Comparison of ENCODE assay signal across 8 cellular contexts in the genomic region with DNA sequence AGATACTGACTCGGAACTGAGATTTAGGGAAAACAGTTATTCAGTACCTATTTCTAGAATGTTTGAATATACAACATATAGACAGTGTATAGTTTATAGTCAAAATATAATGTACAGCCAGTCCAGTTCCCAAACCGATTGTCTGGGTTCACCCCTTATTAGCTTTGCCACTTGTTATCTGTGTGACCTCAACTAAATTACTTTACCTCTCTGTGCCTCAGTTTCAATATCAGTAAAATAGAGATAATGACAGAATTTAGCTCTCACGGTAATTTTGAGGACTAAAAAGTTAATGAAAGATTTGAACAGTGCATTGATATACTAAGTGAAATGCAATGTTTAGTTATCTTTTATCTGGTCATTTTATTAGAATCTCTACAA. TPM values are rescaled to one million over a fixed set of nuclear protein-coding genes. Genes with fewer than 3 reads are reported as not detected.
DNase-seq lines count a peak whose midpoint lies in the region; ATAC-seq, FAIRE-seq and TF ChIP-seq lines count a peak whose summit lies in the region.

No MANE protein-coding gene starts in this region.

- ATAC-seq in PC-3 (no peak), pancreas (no peak), HG02759 (IDR thresholded peaks at IDR 0.05; ENCODE audit: unreplicated experiment) (no peak), GM19035 (IDR thresholded peaks at IDR 0.05; ENCODE audit: unreplicated experiment) (no peak), HG03095 (IDR thresholded peaks at IDR 0.05; ENCODE audit: unreplicated experiment) (no peak)

- H3K9ac ChIP-seq in PC-3 (ENCODE audit: low read length), result peak overlapping the region; percentile 96

- CTCF ChIA-PET in CD8-positive, alpha-beta memory T cell (lab: Charles Lee), result interaction anchor here (1.1 to 1.3 kb wide), 2 partner anchors 10 to 30 kb away, joined by 3 read pairs; no protein-coding TSS in a partner anchor
- CTCF ChIA-PET in PC-3 (lab: Charles Lee), result no interaction called here

- peaks cover 0 to 24% (median 1%) of the 10 kb centered on the region in 3 donors for H3K36me3 Mint-ChIP-seq in CD8-positive, alpha-beta memory T cell
- no peaks in the 10 kb centered on the region for H3K36me3 Mint-ChIP-seq in endothelial cell (ENCODE audit: low read depth, unreplicated experiment)

- H3K4me2 ChIP-seq in PC-3 (ENCODE audit: low read length), result peak overlapping the region; percentile 93

- FAIRE-seq in pancreas (lab: Jason Lieb, UNC), result no peak

- peaks cover 31% of the 10 kb centered on the region for H3K4me1 ChIP-seq in CD8-positive, alpha-beta memory T cell (ENCODE audit: insufficient read depth, low read length)
- H3K4me1 ChIP-seq in PC-3 (ENCODE audit: insufficient read depth, low read length), result peaks cover 19% of the 10 kb centered on the region
- H3K4me1 ChIP-seq in pancreas, result peaks cover 0 to 27% (median 14%) of the 10 kb centered on the region in 3 donors

- peak overlapping the region; percentile 89 for H3K27ac ChIP-seq in CD8-positive, alpha-beta memory T cell (ENCODE audit: low read depth, low read length)
- H3K27ac ChIP-seq in PC-3 (ENCODE audit: low read length) (peak overlapping the region; percentile 90), pancreas (peak overlapping the region; percentile 90 to 96 (median 91))

- no peak for DNase-seq in CD8-positive, alpha-beta memory T cell
- DNase-seq in PC-3 (no peak), endothelial cell (ENCODE audit: low spot score) (no peak), pancreas (no peak), cerebellar cortex (ENCODE audit: low spot score) (no peak)

- H3K4me3 ChIP-seq in CD8-positive, alpha-beta memory T cell (ENCODE audit: low read length), result peak overlapping the region; percentile 86
- peak overlapping the region; percentile 99 for H3K4me3 ChIP-seq in PC-3 (ENCODE audit: low read length)
- H3K4me3 ChIP-seq in pancreas, result peak overlapping the region; percentile 76 to 93 (median 86)

- H3K4me3 Mint-ChIP-seq in CD8-positive, alpha-beta memory T cell, result peak overlapping the region; percentile 98 to 100 (median 99)
- peak overlapping the region; percentile 99 for H3K4me3 Mint-ChIP-seq in endothelial cell (ENCODE audit: unreplicated experiment)

- 34 to 38% methylated on average over 3 of the region's 3 CpGs for WGBS in pancreas, 2 donors

- TSS peak; percentile 71 for BruUV-seq in PC-3 (replicated peaks; lab: Mats Ljungman, UMichigan)

- no peaks in the 10 kb centered on the region for H3F3A ChIP-seq in PC-3 (ENCODE audit: low read length, unreplicated experiment)

- H2AFZ ChIP-seq in PC-3 (ENCODE audit: low read length), result peak overlapping the region; percentile 83

- H3K27ac Mint-ChIP-seq in CD8-positive, alpha-beta memory T cell, result peak overlapping the region; percentile 86 to 99 (median 94)
- H3K27ac Mint-ChIP-seq in endothelial cell (ENCODE audit: unreplicated experiment), result peak overlapping the region; percentile 85

- H3K9me2 ChIP-seq in PC-3 (replicated peaks; ENCODE audit: low read length), result no peaks in the 10 kb centered on the region

- H3K27me3 ChIP-seq in CD8-positive, alpha-beta memory T cell (ENCODE audit: insufficient read depth, low read length, poor library complexity, severe bottlenecking), result no peaks in the 10 kb centered on the region
- H3K27me3 ChIP-seq in PC-3 (ENCODE audit: low read length) (no peaks in the 10 kb centered on the region), pancreas (no peaks in the 10 kb centered on the region)

- peaks cover 33 to 43% (median 43%) of the 10 kb centered on the region in 3 donors for H3K4me1 Mint-ChIP-seq in CD8-positive, alpha-beta memory T cell
- H3K4me1 Mint-ChIP-seq in endothelial cell (ENCODE audit: unreplicated experiment), result peaks cover 18% of the 10 kb centered on the region

- TF ChIP-seq CTCF in PC-3 (conservative IDR thresholded peaks at IDR 0.05; ENCODE audit: low read depth, low read length) (no peak), endothelial cell (IDR thresholded peaks at IDR 0.05; ENCODE audit: unreplicated experiment) (no peak), pancreas (IDR thresholded peaks at IDR 0.05) (no peak)

- H3K36me3 ChIP-seq in CD8-positive, alpha-beta memory T cell (ENCODE audit: insufficient read depth, low read length), result no peaks in the 10 kb centered on the region
- no peaks in the 10 kb centered on the region for H3K36me3 ChIP-seq in PC-3 (ENCODE audit: low read depth, low read length)
- H3K36me3 ChIP-seq in pancreas, result no peaks in the 10 kb centered on the region

- peaks cover 43% of the 10 kb centered on the region for H3K79me2 ChIP-seq in PC-3 (ENCODE audit: low read length)

- peaks cover 25% of the 10 kb centered on the region for H4K20me1 ChIP-seq in PC-3 (ENCODE audit: low read length)

- H3K9me3 Mint-ChIP-seq in CD8-positive, alpha-beta memory T cell, result no peaks in the 10 kb centered on the region
- H3K9me3 Mint-ChIP-seq in endothelial cell (ENCODE audit: unreplicated experiment), result no peaks in the 10 kb centered on the region

- peaks cover 0 to 7% of the 10 kb centered on the region in 2 donors for H3K27me3 Mint-ChIP-seq in CD8-positive, alpha-beta memory T cell
- H3K27me3 Mint-ChIP-seq in endothelial cell (ENCODE audit: unreplicated experiment), result peaks cover 4% of the 10 kb centered on the region

- POLR2A ChIA-PET in CD8-positive, alpha-beta memory T cell (lab: Charles Lee), result interaction anchor here (0.6 kb wide), 1 partner anchor 30 kb away, joined by 5 read pairs; no protein-coding TSS in a partner anchor
- POLR2A ChIA-PET in PC-3 (lab: Charles Lee; ENCODE audit: unreplicated experiment), result interaction anchor here (0.6 to 1.3 kb wide), 5 partner anchors 7 to 287 kb away, joined by 3 to 7 read pairs (median 4); no protein-coding TSS in a partner anchor

- intact Hi-C loops in PC-3 (cut with micrococcal nuclease), result loop anchor here (2.0 kb wide), 2 partner anchors 14 to 30 kb away; no protein-coding TSS in a partner anchor
- intact Hi-C loops in pancreas (cut with DNase I), result no loop called here

- no peaks in the 10 kb centered on the region for H3K9me3 ChIP-seq in CD8-positive, alpha-beta memory T cell (ENCODE audit: low read length)
- H3K9me3 ChIP-seq in PC-3 (ENCODE audit: low read length) (no peaks in the 10 kb centered on the region), pancreas (no peaks in the 10 kb centered on the region)

RNA-seq across cellular contexts. Expression of gene RIOK3, which starts 0.8 kb away (rescaled TPM):
- 10 to 100 TPM; 55.3 to 56.4 TPM for total RNA-seq in CD8-positive, alpha-beta memory T cell
- 41.6 TPM for polyA plus RNA-seq in CD8-positive, alpha-beta memory T cell
- total RNA-seq in PC-3 (2014; rRNA removed), result 35.0 and 41.4 TPM in 2 replicates
- total RNA-seq in endothelial cell (ENCODE audit: unreplicated experiment), result 69.7 TPM
- total RNA-seq in pancreas, result 10 to 100 TPM; 21.9 to 39.7 (median 36.5) TPM
- 10 to 100 TPM; 30.4 to 37.4 TPM for polyA plus RNA-seq in pancreas

RNA-seq across cellular contexts. Expression of gene RMC1, which starts 51.0 kb away (rescaled TPM):
- total RNA-seq in CD8-positive, alpha-beta memory T cell, result 10 to 100 TPM; 45.5 to 47.7 TPM
- 41.3 TPM for polyA plus RNA-seq in CD8-positive, alpha-beta memory T cell
- total RNA-seq in PC-3 (2014; rRNA removed) (23.2 and 27.6 TPM in 2 replicates), endothelial cell (ENCODE audit: unreplicated experiment) (11.7 TPM), pancreas (10 to 100 TPM in 4 of 6 donors, 1 to 10 TPM in 2; 7.7 to 15.6 (median 10.3) TPM)
- 10 to 100 TPM; 29.6 to 31.9 TPM for polyA plus RNA-seq in pancreas
